30 cellular contexts compared by ENCODE assay signal in the genomic region with DNA sequence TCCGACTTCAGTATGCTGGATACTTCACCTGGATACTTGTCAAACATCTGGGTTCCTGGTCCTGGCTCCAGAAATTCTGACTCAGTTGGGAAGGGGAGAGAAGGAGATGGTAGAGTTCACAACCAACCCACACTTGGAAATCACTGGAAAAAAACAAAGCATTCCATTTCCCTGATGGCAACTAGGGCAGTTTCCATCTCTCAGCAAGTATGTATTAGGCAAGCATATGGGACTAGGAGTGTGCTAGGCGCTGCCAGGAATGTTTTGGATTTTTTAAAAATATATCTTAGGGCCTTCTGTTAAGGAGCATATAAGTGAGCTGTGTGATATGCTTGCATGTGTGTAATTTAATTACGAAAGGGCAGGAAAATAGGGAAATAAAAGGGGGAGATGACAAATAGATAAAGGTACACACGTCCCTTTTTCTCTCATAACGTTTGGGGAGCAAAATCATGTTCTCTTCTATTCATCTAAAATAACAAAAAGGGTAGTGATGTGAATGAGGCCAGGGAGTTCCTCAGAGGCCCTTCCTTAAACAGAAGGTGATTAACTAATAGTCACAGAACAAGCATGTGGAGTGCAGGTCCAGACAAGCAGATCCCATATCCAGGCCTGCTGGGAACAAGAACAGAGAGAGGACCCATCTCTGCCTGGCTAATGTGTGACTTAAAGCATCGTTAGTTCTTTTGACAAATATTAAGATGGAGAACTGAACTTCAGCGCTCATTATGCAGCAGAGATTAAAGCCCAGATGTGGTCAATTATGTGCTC.
DNase-seq lines count a peak whose midpoint lies in the region; ATAC-seq, FAIRE-seq and TF ChIP-seq lines count a peak whose summit lies in the region.
"Had no signal": no experiment of that assay in that cellular context is flagged by ENCODE, and none has a peak within 500 bp of the region (broad histone marks: within the 10 kb centered on the region; RNA-seq: fewer than 3 reads in every experiment).

No MANE protein-coding gene starts in this region.

- BruUV-seq in Caco-2 (replicated peaks; lab: Mats Ljungman, UMichigan): no TSS peak

- CTCF ChIA-PET in Caco-2 (lab: Charles Lee): interaction anchor here (2.3 kb wide), 1 partner anchor 9 kb away, joined by 8 read pairs; no protein-coding TSS in a partner anchor

- H3K4me3 ChIP-seq in Caco-2 (ENCODE audit: low read depth, low read length) (no peak overlapping the region), astrocyte (ENCODE audit: insufficient read depth, low read depth, low read length) (no peak overlapping the region), keratinocyte (ENCODE audit: control insufficient read depth in 2 of 3, extremely low read depth in 1 of 3, insufficient read depth in 2 of 3, low read depth in 1 of 3, low read length in 3 of 3) (peak overlapping the region in 1 of 3 experiments; percentile 25), body of pancreas (no peak overlapping the region), right cardiac atrium (ENCODE audit: low read length) (no peak overlapping the region)
- H3K4me3 ChIP-seq: A549, GM12878, SJCRH30 had no signal

- no peak overlapping the region for H3K4me3 Mint-ChIP-seq in Caco-2 (ENCODE audit: unreplicated experiment)
- H3K4me3 Mint-ChIP-seq in astrocyte (ENCODE audit: unreplicated experiment): no peak overlapping the region
- H3K4me3 Mint-ChIP-seq: activated CD8-positive, alpha-beta T cell treated with anti-CD3 and anti-CD28 coated beads, Interleukin-2, amount 10 ng/mL, durations not matched to agents 7 days and 5 days; activated T-helper 17 cell treated with anti-CD3 and anti-CD28 coated beads, Interleukin-2, amount 50 U/mL, for 72 hours; B cell; CD4-positive, alpha-beta memory T cell; IgD-negative memory B cell; memory B cell had no signal

- H3K4me1 ChIP-seq in Caco-2: peaks cover 46% of the 10 kb centered on the region
- peaks cover 4% of the 10 kb centered on the region for H3K4me1 ChIP-seq in astrocyte (ENCODE audit: insufficient read depth, low read length)
- H3K4me1 ChIP-seq in keratinocyte (ENCODE audit: control insufficient read depth, extremely low read depth, insufficient read depth, low read length): peaks cover 64% of the 10 kb centered on the region
- peaks cover 8% of the 10 kb centered on the region for H3K4me1 ChIP-seq in body of pancreas
- H3K4me1 ChIP-seq in right cardiac atrium (ENCODE audit: control insufficient read depth, insufficient read depth, low read length): no peaks in the 10 kb centered on the region
- H3K4me1 ChIP-seq: A549, parathyroid adenoma, SJCRH30 had no signal

- H4K20me1 ChIP-seq in astrocyte (ENCODE audit: insufficient read depth, low read length) (no peaks in the 10 kb centered on the region), keratinocyte (ENCODE audit: control insufficient read depth, extremely low read depth, insufficient read depth, low read length) (no peaks in the 10 kb centered on the region)

- no peaks in the 10 kb centered on the region for H3K36me3 Mint-ChIP-seq in Caco-2 (ENCODE audit: insufficient read depth, unreplicated experiment)
- no peaks in the 10 kb centered on the region for H3K36me3 Mint-ChIP-seq in astrocyte (ENCODE audit: low read depth, unreplicated experiment)
- H3K36me3 Mint-ChIP-seq: CD4-positive, alpha-beta memory T cell; memory B cell had no signal

- no peaks in the 10 kb centered on the region for H3K9me3 ChIP-seq in Caco-2
- no peaks in the 10 kb centered on the region for H3K9me3 ChIP-seq in astrocyte (ENCODE audit: insufficient read depth, low read depth, low read length)
- no peaks in the 10 kb centered on the region for H3K9me3 ChIP-seq in keratinocyte (ENCODE audit: control insufficient read depth, low read depth, low read length)
- no peaks in the 10 kb centered on the region for H3K9me3 ChIP-seq in body of pancreas
- no peaks in the 10 kb centered on the region for H3K9me3 ChIP-seq in right cardiac atrium (ENCODE audit: control insufficient read depth, low read length)
- H3K9me3 ChIP-seq: A549, SJCRH30 had no signal

- intact Hi-C loops in Caco-2 (cut with micrococcal nuclease; ENCODE audit: unreplicated experiment): no loop called here
- intact Hi-C loops in body of pancreas (cut with DNase I): no loop called here
- intact Hi-C loops in right cardiac atrium (cut with DNase I): loop anchor here in 1 of 4 donors (2.0 kb wide), 1 partner anchor 277 kb away; no protein-coding TSS in a partner anchor

- H2AFZ ChIP-seq in astrocyte (ENCODE audit: low read depth, low read length) (no peak overlapping the region), keratinocyte (ENCODE audit: control insufficient read depth, low read length) (peak overlapping the region; percentile 89)
- H2AFZ ChIP-seq: parathyroid adenoma had no signal

- H3K27ac ChIP-seq in astrocyte (ENCODE audit: low read depth, low read length) (no peak overlapping the region), keratinocyte (ENCODE audit: control insufficient read depth, insufficient read depth, low read length) (peak overlapping the region; percentile 93), body of pancreas (no peak overlapping the region), right cardiac atrium (ENCODE audit: low read length) (no peak overlapping the region)
- H3K27ac ChIP-seq: A549, parathyroid adenoma, SJCRH30, WERI-Rb-1 had no signal

- no peaks in the 10 kb centered on the region for H3K27me3 ChIP-seq in Caco-2 (replicated peaks; ENCODE audit: control insufficient read depth, insufficient read depth, low read length)
- H3K27me3 ChIP-seq in astrocyte (ENCODE audit: insufficient read depth, low read length): no peaks in the 10 kb centered on the region
- no peaks in the 10 kb centered on the region for H3K27me3 ChIP-seq in keratinocyte (ENCODE audit: control insufficient read depth, extremely low read depth, insufficient read depth, low read length)
- no peaks in the 10 kb centered on the region for H3K27me3 ChIP-seq in body of pancreas
- no peaks in the 10 kb centered on the region for H3K27me3 ChIP-seq in right cardiac atrium (ENCODE audit: control insufficient read depth, insufficient read depth)

- TF ChIP-seq CTCF in Caco-2 (IDR thresholded peaks at IDR 0.05; ENCODE audit: insufficient read depth in 1 of 2, low read depth in 1 of 2, low read length in 1 of 2, severe bottlenecking in 1 of 2, unreplicated experiment in 1 of 2) (no peak), astrocyte (IDR thresholded peaks at IDR 0.05; ENCODE audit: insufficient read depth, low read depth, low read length) (no peak), keratinocyte (optimal IDR thresholded peaks at IDR 0.05 in 1 of 3, IDR thresholded peaks at IDR 0.05 in 1 of 3, conservative IDR thresholded peaks at IDR 0.05 in 1 of 3; ENCODE audit: extremely low read depth in 1 of 3, insufficient read depth in 2 of 3, low read length in 3 of 3) (no peak), body of pancreas (IDR thresholded peaks at IDR 0.05) (no peak)

- dilution Hi-C loops in keratinocyte (cut with MboI; ENCODE audit: extremely low pct_ligation_motif_present, low sequenced_read_pairs): no loop called here

- TF ChIP-seq POLR2A in body of pancreas (IDR thresholded peaks at IDR 0.05): no peak

- ATAC-seq in body of pancreas (no peak), right cardiac atrium (no peak), GM19452 (IDR thresholded peaks at IDR 0.05; ENCODE audit: unreplicated experiment) (no peak)
- ATAC-seq: A549; activated CD8-positive, alpha-beta T cell treated with anti-CD3 and anti-CD28 coated beads, Interleukin-2, amount 10 ng/mL, durations not matched to agents 7 days and 5 days; activated T-helper 17 cell treated with anti-CD3 and anti-CD28 coated beads, Interleukin-2, amount 50 U/mL, for 72 hours; GM12878; left lobe of liver had no signal

- POLR2A ChIA-PET in Caco-2 (lab: Charles Lee): no interaction called here

- no peaks in the 10 kb centered on the region for H3K9me1 ChIP-seq in keratinocyte (ENCODE audit: control insufficient read depth, extremely low read depth, insufficient read depth, low read length)

- FAIRE-seq in astrocyte (lab: Jason Lieb, UNC) (no peak), keratinocyte (lab: Jason Lieb, UNC) (peak; percentile 96)
- FAIRE-seq: A549, GM12878, RCC 7860, small intestine had no signal

- H3K9me3 Mint-ChIP-seq in Caco-2 (ENCODE audit: unreplicated experiment): no peaks in the 10 kb centered on the region
- no peaks in the 10 kb centered on the region for H3K9me3 Mint-ChIP-seq in astrocyte (ENCODE audit: unreplicated experiment)
- H3K9me3 Mint-ChIP-seq: activated T-helper 17 cell treated with anti-CD3 and anti-CD28 coated beads, Interleukin-2, amount 50 U/mL, for 72 hours; CD4-positive, alpha-beta memory T cell had no signal

- H3K4me2 ChIP-seq in astrocyte (ENCODE audit: low read length) (no peak overlapping the region), keratinocyte (ENCODE audit: control insufficient read depth, extremely low read depth, insufficient read depth, low read depth, low read length) (peak overlapping the region; percentile 68)
- H3K4me2 ChIP-seq: A549 had no signal

- H3K27me3 Mint-ChIP-seq in Caco-2 (ENCODE audit: insufficient read depth, unreplicated experiment) (no peaks in the 10 kb centered on the region), astrocyte (ENCODE audit: low read depth, unreplicated experiment) (peaks cover 3% of the 10 kb centered on the region)
- H3K27me3 Mint-ChIP-seq: activated T-helper 17 cell treated with anti-CD3 and anti-CD28 coated beads, Interleukin-2, amount 50 U/mL, for 72 hours; IgD-negative memory B cell; memory B cell had no signal

- H3K79me2 ChIP-seq in astrocyte (ENCODE audit: insufficient read depth, low read length) (no peaks in the 10 kb centered on the region), keratinocyte (ENCODE audit: control insufficient read depth, insufficient read depth, low read length) (no peaks in the 10 kb centered on the region)
- H3K79me2 ChIP-seq: parathyroid adenoma had no signal

- peaks cover 44% of the 10 kb centered on the region for H3K4me1 Mint-ChIP-seq in Caco-2 (ENCODE audit: low read depth, unreplicated experiment)
- H3K4me1 Mint-ChIP-seq in astrocyte (ENCODE audit: low read depth, unreplicated experiment): peaks cover 11% of the 10 kb centered on the region

- DNase-seq in Caco-2: no peak
- peak; percentile 61 for DNase-seq in NCI-H1694 (lab: John Stamatoyannopoulos, UW)
- DNase-seq in astrocyte (ENCODE audit: low read depth): no peak
- peak; percentile 78 for DNase-seq in keratinocyte (ENCODE audit: low read depth, low spot score)
- DNase-seq in body of pancreas: no peak
- DNase-seq in NCI-H1436 (lab: John Stamatoyannopoulos, UW): no peak
- DNase-seq in right cardiac atrium: no peak
- DNase-seq: activated CD4-positive, alpha-beta T cell treated with anti-CD3 and anti-CD28 coated beads for 4 hours; activated CD8-positive, alpha-beta T cell treated with anti-CD3 and anti-CD28 coated beads, Interleukin-2, amount 10 ng/mL, durations not matched to agents 7 days and 5 days; activated naive CD4-positive, alpha-beta T cell treated with anti-CD3 and anti-CD28 coated beads, Interleukin-2, amount 50 U/mL, for 16 hours; amygdala; CD4-positive, alpha-beta memory T cell; H7; NCI-H2029; NCI-H774; SJCRH30; small intestine; stimulated activated naive CD4-positive, alpha-beta T cell treated with Interleukin-2 at 50 U/mL for 16 hours; T-helper 9 cell; WERI-Rb-1 had no signal

- H3K9ac ChIP-seq in astrocyte (ENCODE audit: low read length) (no peak overlapping the region), keratinocyte (ENCODE audit: control insufficient read depth, extremely low read depth, insufficient read depth, low read length) (peak overlapping the region; percentile 64)
- H3K9ac ChIP-seq: parathyroid adenoma had no signal

- peak overlapping the region; percentile 14 for H3K27ac Mint-ChIP-seq in Caco-2 (ENCODE audit: unreplicated experiment)
- peak overlapping the region; percentile 53 for H3K27ac Mint-ChIP-seq in astrocyte (ENCODE audit: unreplicated experiment)
- H3K27ac Mint-ChIP-seq: activated CD8-positive, alpha-beta T cell treated with anti-CD3 and anti-CD28 coated beads, Interleukin-2, amount 10 ng/mL, durations not matched to agents 7 days and 5 days; activated T-helper 17 cell treated with anti-CD3 and anti-CD28 coated beads, Interleukin-2, amount 50 U/mL, for 72 hours; B cell; CD4-positive, alpha-beta memory T cell; IgD-negative memory B cell; memory B cell had no signal

- WGBS in body of pancreas, 2 donors: 79 to 87% methylated on average over 7 of the region's 7 CpGs
- WGBS in right cardiac atrium: 91% methylated on average over 7 of the region's 7 CpGs

- H3K36me3 ChIP-seq in Caco-2 (ENCODE audit: control insufficient read depth, insufficient read depth, low read length): no peaks in the 10 kb centered on the region
- no peaks in the 10 kb centered on the region for H3K36me3 ChIP-seq in astrocyte (ENCODE audit: insufficient read depth, low read length)
- no peaks in the 10 kb centered on the region for H3K36me3 ChIP-seq in keratinocyte (ENCODE audit: control insufficient read depth in 2 of 2, extremely low read depth in 1 of 2, insufficient read depth in 2 of 2, low read length in 2 of 2)
- H3K36me3 ChIP-seq in body of pancreas (replicated peaks in 1 of 2; ENCODE audit: insufficient read depth in 1 of 2, low read depth in 2 of 2): no peaks in the 10 kb centered on the region
- H3K36me3 ChIP-seq: SJCRH30, WERI-Rb-1 had no signal

Comparison
In these comparisons a context has a peak if more than half of its experiments do, and no peak if none do; other contexts are left out.
1. DNase-seq: peak in NCI-H1694 (single experiment) and keratinocyte (single experiment); none in Caco-2 (0 of 2), astrocyte (single experiment), body of pancreas (0 of 4), NCI-H1436 (single experiment) and right cardiac atrium (0 of 3).